ENCODE assay signal across 8 cellular contexts in the genomic region with DNA sequence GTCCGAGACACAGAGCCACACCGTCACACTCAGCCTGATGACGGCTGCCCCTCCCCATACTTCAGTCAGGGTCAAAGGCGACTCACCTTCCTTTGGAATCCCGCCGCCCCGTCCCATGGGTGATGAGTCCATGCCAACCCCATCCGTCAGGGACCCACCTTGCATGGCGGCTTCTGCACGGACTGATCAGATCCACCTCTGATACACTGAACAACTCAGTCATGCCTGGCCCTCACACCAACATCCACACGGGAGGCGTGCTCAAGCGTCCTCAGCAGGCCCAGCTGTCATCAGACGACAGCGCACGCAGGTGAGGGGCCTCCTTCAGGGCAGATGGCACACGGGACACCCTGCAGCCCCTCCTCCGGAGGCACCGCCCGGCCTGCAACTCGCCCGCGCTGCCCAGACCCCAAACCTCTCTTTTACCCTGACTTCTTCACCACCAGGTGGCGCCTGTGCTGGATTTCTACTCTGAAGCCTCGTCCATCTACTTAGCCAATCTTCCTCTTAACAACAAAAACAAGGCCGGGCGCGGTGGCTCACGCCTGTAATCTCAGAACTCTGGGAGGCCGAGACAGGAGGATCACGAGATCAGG.
DNase-seq lines count a peak whose midpoint lies in the region; ATAC-seq and TF ChIP-seq lines count a peak whose summit lies in the region.

No MANE protein-coding gene starts in this region.

- peak overlapping the region in 1 of 5 donors; percentile 22 for H3K27ac ChIP-seq in adrenal gland
- H3K27ac ChIP-seq in iPS DF 6.9 (ENCODE audit: low read length), result no peak overlapping the region

- H3K9me3 ChIP-seq in NT2/D1 (ENCODE audit: insufficient read depth, low read length) (peaks cover 3% of the 10 kb centered on the region; the same call in 1 of the 2 replicates), adrenal gland (replicated peaks in 1 of 3) (no peaks in the 10 kb centered on the region), iPS DF 6.9 (ENCODE audit: control insufficient read depth, insufficient read depth, low read length) (no peaks in the 10 kb centered on the region)

- H3K36me3 ChIP-seq in NT2/D1 (ENCODE audit: insufficient read depth, insufficient read length, low read length) (peaks cover 5% of the 10 kb centered on the region), adrenal gland (replicated peaks in 1 of 2) (no peaks in the 10 kb centered on the region), iPS DF 6.9 (ENCODE audit: control insufficient read depth, insufficient read depth, low read length) (no peaks in the 10 kb centered on the region)

- no peak overlapping the region for H3K27ac Mint-ChIP-seq in stimulated activated naive CD8-positive, alpha-beta T cell treated with anti-CD3 and anti-CD28 coated beads, Interleukin-15, amount 100 ng/mL, for 72 hours

- no peaks in the 10 kb centered on the region for H3K27me3 ChIP-seq in NT2/D1 (ENCODE audit: insufficient read depth, insufficient read length)
- H3K27me3 ChIP-seq in adrenal gland, result no peaks in the 10 kb centered on the region
- H3K27me3 ChIP-seq in iPS DF 6.9 (ENCODE audit: control insufficient read depth, insufficient read depth, low read length), result no peaks in the 10 kb centered on the region

- intact Hi-C loops in adrenal gland (cut with DNase I), result loop anchor here (10.0 kb wide), 3 partner anchors 79 to 219 kb away; no protein-coding TSS in a partner anchor

- no peak overlapping the region for H3K4me3 Mint-ChIP-seq in stimulated activated naive CD8-positive, alpha-beta T cell treated with anti-CD3 and anti-CD28 coated beads, Interleukin-15, amount 100 ng/mL, for 72 hours

- no peak overlapping the region for H3K4me3 ChIP-seq in NT2/D1 (ENCODE audit: insufficient read length, low read depth)
- no peak overlapping the region for H3K4me3 ChIP-seq in adrenal gland
- no peak overlapping the region for H3K4me3 ChIP-seq in iPS DF 6.9 (ENCODE audit: low read length)

- peaks cover 2% of the 10 kb centered on the region for H3K4me1 ChIP-seq in NT2/D1 (ENCODE audit: insufficient read depth, insufficient read length)
- peaks cover under 1 to 30% of the 10 kb centered on the region in 2 donors for H3K4me1 ChIP-seq in adrenal gland (replicated peaks in 1 of 2)
- no peaks in the 10 kb centered on the region for H3K4me1 ChIP-seq in iPS DF 6.9 (ENCODE audit: control insufficient read depth, insufficient read depth, low read length)

- no peak for TF ChIP-seq POLR2A in adrenal gland (IDR thresholded peaks at IDR 0.05)

- ATAC-seq in stimulated activated naive CD8-positive, alpha-beta T cell treated with anti-CD3 and anti-CD28 coated beads, Interleukin-15, amount 100 ng/mL, for 72 hours, result peak; percentile 11

- DNase-seq in AG08396 (ENCODE audit: low spot score) (peak; percentile 51), GM13976 (ENCODE audit: low spot score) (peak; percentile 70), NT2/D1 (ENCODE audit: low read depth, low spot score) (peak; percentile 9), adrenal gland (peak in 6 of 7 donors; percentile 53 to 88 (median 72)), iPS DF 6.9 (ENCODE audit: low read depth, low spot score) (peak; percentile 50), SIG-M5 treated with dmso at 0.1 percent for 504 hours (lab: John Stamatoyannopoulos, UW; ENCODE audit: unreplicated experiment) (no peak), Ammon's horn (ENCODE audit: low spot score) (no peak)
- DNase-seq in stimulated activated naive CD8-positive, alpha-beta T cell treated with anti-CD3 and anti-CD28 coated beads, Interleukin-15, amount 100 ng/mL, for 72 hours, result peak; percentile 31 to 38

- peaks cover 34% of the 10 kb centered on the region for H3K4me1 Mint-ChIP-seq in stimulated activated naive CD8-positive, alpha-beta T cell treated with anti-CD3 and anti-CD28 coated beads, Interleukin-15, amount 100 ng/mL, for 72 hours

- WGBS in adrenal gland, 4 donors, result 61 to 78% (median 75%) methylated on average over 27 to 31 of the region's 31 CpGs
- no CpG with 5 or more reads among the region's 31 CpGs for WGBS in iPS DF 6.9 (ENCODE audit: insufficient coverage, insufficient read length)

- TF ChIP-seq CTCF in GM13976 (IDR thresholded peaks at IDR 0.05; ENCODE audit: borderline replicate concordance, control extremely low read depth, extremely low read depth, insufficient read depth, missing control alignments) (peak; percentile 55), adrenal gland (IDR thresholded peaks at IDR 0.05) (peak; percentile 38 to 76 (median 65))

- peaks cover 0 to 11% of the 10 kb centered on the region in 2 donors for H3K9me3 Mint-ChIP-seq in stimulated activated naive CD8-positive, alpha-beta T cell treated with anti-CD3 and anti-CD28 coated beads, Interleukin-15, amount 100 ng/mL, for 72 hours

- in situ Hi-C loops in GM13976 (cut with MboI; ENCODE audit: low sequenced_read_pairs, unreplicated experiment), result no loop called here

- no peak overlapping the region for H3K9ac ChIP-seq in NT2/D1 (ENCODE audit: insufficient read length, low read depth)

- H3K27me3 Mint-ChIP-seq in stimulated activated naive CD8-positive, alpha-beta T cell treated with anti-CD3 and anti-CD28 coated beads, Interleukin-15, amount 100 ng/mL, for 72 hours, result no peaks in the 10 kb centered on the region

Comparison
In these comparisons a context has a peak if more than half of its experiments do, and no peak if none do; other contexts are left out.
1. DNase-seq: peak in AG08396 (single experiment), GM13976 (single experiment), NT2/D1 (single experiment), adrenal gland (6 of 7), iPS DF 6.9 (single experiment) and stimulated activated naive CD8-positive, alpha-beta T cell treated with anti-CD3 and anti-CD28 coated beads, Interleukin-15, amount 100 ng/mL, for 72 hours (2 of 2); none in SIG-M5 treated with dmso at 0.1 percent for 504 hours (single experiment) and Ammon's horn (single experiment).